8 cellular contexts compared by ENCODE assay signal in genomic region chr1:16055613-16056520, GRCh38. TPM values are rescaled to one million over a fixed set of nuclear protein-coding genes. Genes with fewer than 3 reads are reported as not detected.
DNase-seq lines count a peak whose midpoint lies in the region; ATAC-seq and TF ChIP-seq lines count a peak whose summit lies in the region.

No MANE protein-coding gene starts in this region.

- no peaks in the 10 kb centered on the region for H3K4me1 Mint-ChIP-seq in activated T-helper 17 cell treated with anti-CD3 and anti-CD28 coated beads, Interleukin-2, amount 50 U/mL, for 72 hours

- H3K9me3 Mint-ChIP-seq in activated T-helper 17 cell treated with anti-CD3 and anti-CD28 coated beads, Interleukin-2, amount 50 U/mL, for 72 hours: no peaks in the 10 kb centered on the region

- DNase-seq in AG09319 (ENCODE audit: extremely low read depth, low read depth) (no peak), GM19240 (ENCODE audit: insufficient read length, low spot score) (peak; percentile 99), RWPE1 (ENCODE audit: low spot score) (peak; percentile 85), foreskin fibroblast (peak in 1 of 2 donors; percentile 84), occipital lobe (lab: John Stamatoyannopoulos, UW) (peak; percentile 36), testis (peak; percentile 92)

- H3K4me1 ChIP-seq in Loucy (ENCODE audit: insufficient read depth, low read length, poor library complexity, severe bottlenecking) (peaks cover 15% of the 10 kb centered on the region), testis (peaks cover 6% of the 10 kb centered on the region)

- no peaks in the 10 kb centered on the region for H3K9me3 ChIP-seq in Loucy (ENCODE audit: insufficient read depth, low read depth, low read length)
- no peaks in the 10 kb centered on the region for H3K9me3 ChIP-seq in testis

- no peaks in the 10 kb centered on the region for H3F3A ChIP-seq in Loucy (ENCODE audit: low read depth)

- peak; percentile 94 for ATAC-seq in activated T-helper 17 cell treated with anti-CD3 and anti-CD28 coated beads, Interleukin-2, amount 50 U/mL, for 72 hours (replicated peaks)

- 37 to 47% methylated on average over 15 to 18 of the region's 18 CpGs for WGBS in testis, 2 donors

- no peaks in the 10 kb centered on the region for H3K79me2 ChIP-seq in Loucy (ENCODE audit: insufficient read depth, low read length)

- peak overlapping the region; percentile 20 for H3K27ac ChIP-seq in RWPE1
- no peak overlapping the region for H3K27ac ChIP-seq in testis

- H3K36me3 Mint-ChIP-seq in activated T-helper 17 cell treated with anti-CD3 and anti-CD28 coated beads, Interleukin-2, amount 50 U/mL, for 72 hours (ENCODE audit: low read depth): no peaks in the 10 kb centered on the region

- no peak overlapping the region for H3K27ac Mint-ChIP-seq in activated T-helper 17 cell treated with anti-CD3 and anti-CD28 coated beads, Interleukin-2, amount 50 U/mL, for 72 hours

- H3K4me3 ChIP-seq in Loucy (ENCODE audit: low read length, poor library complexity, severe bottlenecking): no peak overlapping the region
- H3K4me3 ChIP-seq in foreskin fibroblast (ENCODE audit: low read depth in 1 of 2, low read length in 2 of 2): no peak overlapping the region
- H3K4me3 ChIP-seq in testis: no peak overlapping the region

- H3K9ac ChIP-seq in Loucy (ENCODE audit: low read depth, low read length, poor library complexity, severe bottlenecking): no peak overlapping the region

- H3K4me3 Mint-ChIP-seq in activated T-helper 17 cell treated with anti-CD3 and anti-CD28 coated beads, Interleukin-2, amount 50 U/mL, for 72 hours: no peak overlapping the region

- H3K27me3 ChIP-seq in Loucy (ENCODE audit: insufficient read depth, low read length, poor library complexity, severe bottlenecking) (no peaks in the 10 kb centered on the region), testis (no peaks in the 10 kb centered on the region)

- POLR2A ChIA-PET in RWPE1 (lab: Yijun Ruan, JAX; ENCODE audit: low non-redundant PET): no interaction called here

- intact Hi-C loops in testis (cut with DNase I; ENCODE audit: low total_unique reads): no loop called here

- H3K27me3 Mint-ChIP-seq in activated T-helper 17 cell treated with anti-CD3 and anti-CD28 coated beads, Interleukin-2, amount 50 U/mL, for 72 hours: peaks cover 4% of the 10 kb centered on the region

- TF ChIP-seq CTCF in AG09319 (IDR thresholded peaks at IDR 0.05; ENCODE audit: low read depth, low read length) (peak; percentile 85), Loucy (conservative IDR thresholded peaks at IDR 0.05; ENCODE audit: low read length) (peak; percentile 86), RWPE1 (conservative IDR thresholded peaks at IDR 0.05; ENCODE audit: low read depth) (peak; percentile 97), foreskin fibroblast (IDR thresholded peaks at IDR 0.05; ENCODE audit: low read depth, low read length) (peak; percentile 86), testis (IDR thresholded peaks at IDR 0.05) (peak; percentile 85 to 95 (median 88))

- no peak for TF ChIP-seq POLR2A in testis (IDR thresholded peaks at IDR 0.05)

- H3K36me3 ChIP-seq in Loucy (ENCODE audit: insufficient read depth, low read length): no peaks in the 10 kb centered on the region
- H3K36me3 ChIP-seq in testis (ENCODE audit: low read depth, missing control alignments): no peaks in the 10 kb centered on the region

- H3K4me2 ChIP-seq in Loucy (ENCODE audit: low read depth, low read length, poor library complexity, severe bottlenecking): no peak overlapping the region

- CTCF ChIA-PET in RWPE1 (lab: Yijun Ruan, JAX): interaction anchor here (0.5 to 1.5 kb wide), 13 partner anchors 9 to 265 kb away, joined by 3 to 7 read pairs (median 3); no protein-coding TSS in a partner anchor

- no peaks in the 10 kb centered on the region for H3K9me2 ChIP-seq in Loucy (replicated peaks; ENCODE audit: low read depth, low read length)

- H2AFZ ChIP-seq in Loucy (ENCODE audit: low read length): peak overlapping the region; percentile 84

- no peaks in the 10 kb centered on the region for H4K20me1 ChIP-seq in Loucy (ENCODE audit: insufficient read depth, low read length, poor library complexity, severe bottlenecking)

RNA-seq across cellular contexts. Expression of gene CLCNKB, which starts 12.3 kb away (rescaled TPM):
- under 1 TPM in 1 of 2 donors, not detected in 1; 0.13 TPM for total RNA-seq in activated T-helper 17 cell treated with anti-CD3 and anti-CD28 coated beads, Interleukin-2, amount 50 U/mL, for 72 hours
- total RNA-seq in occipital lobe (0.16 TPM), testis (1 to 10 TPM; 3.7 to 4.2 TPM)
- 2.3 TPM for polyA plus RNA-seq in testis (ENCODE audit: insufficient read depth, low read depth, low replicate concordance)

RNA-seq across cellular contexts. Expression of gene FAM131C, which starts 17.6 kb away (rescaled TPM):
- under 1 TPM; 0.24 to 0.69 TPM for total RNA-seq in activated T-helper 17 cell treated with anti-CD3 and anti-CD28 coated beads, Interleukin-2, amount 50 U/mL, for 72 hours
- total RNA-seq in occipital lobe: 1.7 TPM
- 1 to 10 TPM in 1 of 2 donors, under 1 TPM in 1; 0.87 to 1.2 TPM for total RNA-seq in testis
- 0.42 TPM for polyA plus RNA-seq in testis (ENCODE audit: insufficient read depth, low read depth, low replicate concordance)

RNA-seq across cellular contexts. Expression of gene CLCNKA, which starts 34.0 kb away (rescaled TPM):
- under 1 TPM in 1 of 2 donors, not detected in 1; 0.40 TPM for total RNA-seq in activated T-helper 17 cell treated with anti-CD3 and anti-CD28 coated beads, Interleukin-2, amount 50 U/mL, for 72 hours
- not detected for total RNA-seq in occipital lobe
- total RNA-seq in testis: 1 to 10 TPM; 6.5 to 6.9 TPM
- polyA plus RNA-seq in testis (ENCODE audit: insufficient read depth, low read depth, low replicate concordance): 9.9 TPM

RNA-seq across cellular contexts. Expression of gene HSPB7, which starts 38.0 kb away (rescaled TPM):
- not detected for total RNA-seq in activated T-helper 17 cell treated with anti-CD3 and anti-CD28 coated beads, Interleukin-2, amount 50 U/mL, for 72 hours
- total RNA-seq in occipital lobe (not detected), testis (10 to 100 TPM in 1 of 2 donors, 1 to 10 TPM in 1; 9.0 to 11.7 TPM)
- polyA plus RNA-seq in testis (ENCODE audit: insufficient read depth, low read depth, low replicate concordance): 31.2 TPM

RNA-seq across cellular contexts. Expression of gene SRARP, which starts 51.8 kb away (rescaled TPM):
- not detected for total RNA-seq in activated T-helper 17 cell treated with anti-CD3 and anti-CD28 coated beads, Interleukin-2, amount 50 U/mL, for 72 hours
- total RNA-seq in occipital lobe (0.62 TPM), testis (under 1 TPM in 1 of 2 donors, not detected in 1; 0.16 TPM)
- not detected for polyA plus RNA-seq in testis (ENCODE audit: insufficient read depth, low read depth, low replicate concordance)
